ENCODE assay signal across 21 cellular contexts in genomic region chr3:139640456-139640855, GRCh38. TPM values are rescaled to one million over a fixed set of nuclear protein-coding genes. Genes with fewer than 3 reads are reported as not detected.
"Had no signal": no experiment of that assay in that cellular context is flagged by ENCODE, and none has a peak within 500 bp of the region (broad histone marks: within the 10 kb centered on the region; RNA-seq: fewer than 3 reads in every experiment).

No MANE protein-coding gene starts in this region.

- DNase-seq: dermis blood vessel endothelial cell; dorsolateral prefrontal cortex; effector CD8-positive, alpha-beta T cell; effector memory CD8-positive, alpha-beta T cell; foreskin melanocyte; gastrocnemius medialis; glutamatergic neuron; head of caudate nucleus; heart right ventricle; hippocampal formation; kidney; kidney glomerular epithelial cell; left cardiac atrium; left lung; left ventricle myocardium superior; lower lobe of right lung; mesenchymal stem cell; mucosa of descending colon; naive B cell had no signal

- H3K27ac ChIP-seq: coronary artery, dorsolateral prefrontal cortex, gastrocnemius medialis, heart right ventricle, left lung, lower lobe of right lung had no signal

- H3K4me1 ChIP-seq: left lung, lower lobe of right lung had no signal

- ATAC-seq: effector memory CD8-positive, alpha-beta T cell; gastrocnemius medialis; heart right ventricle; left cardiac atrium; left lung; left ventricle myocardium superior; lower lobe of right lung; mucosa of descending colon had no signal

- H3K27me3 ChIP-seq: dorsolateral prefrontal cortex, gastrocnemius medialis, heart right ventricle, left lung had no signal

RNA-seq across cellular contexts. Expression of gene NMNAT3, which starts 37.3 kb away (rescaled TPM):
- total RNA-seq: myocyte had no signal
